In the genomic region with DNA sequence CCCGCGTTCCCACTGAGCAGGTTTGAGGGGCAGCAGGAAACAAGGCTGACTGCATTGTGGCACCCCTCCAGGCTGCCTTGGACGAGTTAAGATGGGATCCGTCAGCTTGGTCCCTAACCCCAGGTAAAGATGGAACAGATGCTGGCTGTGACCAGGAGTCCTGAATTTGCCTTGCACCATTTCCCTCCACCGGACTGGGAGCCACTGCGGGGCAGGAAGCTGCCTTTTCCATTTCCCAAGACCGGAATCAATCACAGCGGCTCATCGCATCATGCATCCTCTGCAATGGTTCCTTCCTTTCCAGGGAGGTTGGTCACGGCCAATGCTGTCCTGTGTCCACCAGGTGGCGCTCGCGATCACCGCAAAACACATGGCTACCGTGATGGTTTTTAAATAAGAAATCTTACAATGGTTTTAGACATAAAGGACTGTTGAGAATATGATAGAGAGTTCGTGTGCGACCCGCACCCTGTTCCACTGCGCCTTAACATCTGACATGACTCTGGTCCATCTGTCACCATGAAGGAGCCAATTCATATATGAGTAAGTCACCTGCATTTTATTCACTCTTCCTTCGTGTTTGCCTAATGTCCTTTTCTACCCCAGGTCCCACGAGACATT, we compare ENCODE assay signal across 8 cellular contexts. TPM values are rescaled to one million over a fixed set of nuclear protein-coding genes. Genes with fewer than 3 reads are reported as not detected.
DNase-seq lines count a peak whose midpoint lies in the region; ATAC-seq and TF ChIP-seq lines count a peak whose summit lies in the region.

No MANE protein-coding gene starts in this region.

- intact Hi-C loops in left colon (cut with DNase I, micrococcal nuclease): loop anchor here in 1 of 2 donors (5.0 kb wide), 1 partner anchor 111 kb away; no protein-coding TSS in a partner anchor

- ATAC-seq in left colon (peak; percentile 80), GM21515 (IDR thresholded peaks at IDR 0.05; ENCODE audit: unreplicated experiment) (no peak)

- peak; percentile 94 for TF ChIP-seq CTCF in HFF-Myc (IDR thresholded peaks at IDR 0.05; ENCODE audit: low read depth, low read length, missing control alignments)

- no peak overlapping the region for H3K4me3 ChIP-seq in HFF-Myc (replicated peaks; ENCODE audit: low read depth, low read length)

- DNase-seq in Ammon's horn (ENCODE audit: low spot score) (peak; percentile 93), HFF-Myc (ENCODE audit: extremely low read depth, low read depth) (peak; percentile 65), NCI-H524 (lab: John Stamatoyannopoulos, UW) (peak; percentile 81 to 90), cerebellum (ENCODE audit: low spot score) (peak; percentile 83), left colon (peak; percentile 61 to 89)
- peak; percentile 87 for DNase-seq in activated CD4-positive, alpha-beta T cell treated with anti-CD3 and anti-CD28 coated beads for 48 hours
- peak; percentile 71 for DNase-seq in stimulated activated CD4-positive, alpha-beta T cell treated with anti-CD3 and anti-CD28 coated beads, Interleukin-2, amount 100 ng/mL, for 4 hours (ENCODE audit: low read depth)

RNA-seq across cellular contexts. Expression of gene MEAK7, which starts 6.8 kb away (rescaled TPM):
- 29.7 TPM for total RNA-seq in cerebellum
- 10 to 100 TPM; 21.1 to 22.2 TPM for total RNA-seq in left colon
